In genomic region chr19:47274071-47274890, GRCh38 we compare ENCODE assay signal across 8 cellular contexts. TPM values are rescaled to one million over a fixed set of nuclear protein-coding genes. Genes with fewer than 3 reads are reported as not detected.
DNase-seq lines count a peak whose midpoint lies in the region; ATAC-seq and TF ChIP-seq lines count a peak whose summit lies in the region.

TSS of gene INAFM1 (plus strand) at chr19:47274885. CDS start at chr19:47274920, 35 bp downstream.

- H3K27me3 ChIP-seq in BLaER1, result peaks cover 16% of the 10 kb centered on the region
- H3K27me3 ChIP-seq in HL-60 (ENCODE audit: insufficient read depth, poor library complexity, severe bottlenecking), result no peaks in the 10 kb centered on the region
- no peaks in the 10 kb centered on the region for H3K27me3 ChIP-seq in dorsolateral prefrontal cortex
- no peaks in the 10 kb centered on the region for H3K27me3 ChIP-seq in lower lobe of right lung (ENCODE audit: low read depth)

- H4K20me1 ChIP-seq in BLaER1, result peaks cover 22% of the 10 kb centered on the region

- peaks cover 26% of the 10 kb centered on the region for H3K36me3 ChIP-seq in BLaER1
- H3K36me3 ChIP-seq in lower lobe of right lung, result peaks cover 20% of the 10 kb centered on the region

- intact Hi-C loops in dorsolateral prefrontal cortex (cut with DNase I), result loop anchor here (1.0 to 10.0 kb wide), 2 partner anchors 18 to 241 kb away; partner anchors contain the start of genes CCDC9 (in 1 of the 2) and NAPA (in 1 of the 2)
- intact Hi-C loops in lower lobe of right lung (cut with DNase I), result no loop called here

- H3K4me2 ChIP-seq in BLaER1, result peak within 1 kb of the TSS; percentile 100

- no peaks in the 10 kb centered on the region for H3K9me3 ChIP-seq in BLaER1
- H3K9me3 ChIP-seq in lower lobe of right lung, result no peaks in the 10 kb centered on the region

- ATAC-seq in GM19351 (IDR thresholded peaks at IDR 0.05; ENCODE audit: unreplicated experiment) (peak; percentile 54), lower lobe of right lung (peak; percentile 93 to 95)

- H3K4me1 ChIP-seq in BLaER1 (peaks cover 52% of the 10 kb centered on the region), lower lobe of right lung (peaks cover 26% of the 10 kb centered on the region)

- H3K27ac ChIP-seq in BLaER1, result peak within 1 kb of the TSS; percentile 86
- peak within 1 kb of the TSS; percentile 96 for H3K27ac ChIP-seq in HL-60 (replicated peaks)
- H3K27ac ChIP-seq in dorsolateral prefrontal cortex, result peak within 1 kb of the TSS; percentile 68 to 99 (median 96)
- peak within 1 kb of the TSS; percentile 99 for H3K27ac ChIP-seq in lower lobe of right lung

- H3K4me3 ChIP-seq in BLaER1 (peak within 1 kb of the TSS; percentile 78), HL-60 (replicated peaks; ENCODE audit: insufficient read depth, low read length) (peak within 1 kb of the TSS; percentile 57), dorsolateral prefrontal cortex (peak within 1 kb of the TSS; percentile 62 to 96 (median 81)), lower lobe of right lung (peak within 1 kb of the TSS; percentile 95)

- TF ChIP-seq CTCF in HL-60 (IDR thresholded peaks at IDR 0.05; ENCODE audit: insufficient read depth, low read length) (no peak), dorsolateral prefrontal cortex (IDR thresholded peaks at IDR 0.05 in 54 of 56, conservative IDR thresholded peaks at IDR 0.05 in 2 of 56; ENCODE audit: low read depth in 1 of 56, partially characterized antibody in 56 of 56) (no peak), lower lobe of right lung (IDR thresholded peaks at IDR 0.05) (no peak)

- H3K9ac ChIP-seq in BLaER1, result peak within 1 kb of the TSS; percentile 82

- DNase-seq in HL-60 (ENCODE audit: low read depth in 1 of 2, low spot score in 1 of 2) (peak; percentile 87 to 97), NCI-H82 treated with DMSO at 0.1 percent for 48 hours (lab: John Stamatoyannopoulos, UW; ENCODE audit: unreplicated experiment) (peak; percentile 84), dorsolateral prefrontal cortex (peak; percentile 94 to 98 (median 96)), lower lobe of right lung (peak; percentile 99)
- DNase-seq in activated CD4-positive, alpha-beta T cell treated with anti-CD3 and anti-CD28 coated beads, Interleukin-2, amount 50 U/mL, for 48 hours, result peak; percentile 100
- DNase-seq in stimulated activated CD4-positive, alpha-beta T cell treated with anti-CD3 and anti-CD28 coated beads, Interleukin-4, amount 100 ng/mL, for 48 hours (ENCODE audit: low read depth in 2 of 2), result peak; percentile 100

RNA-seq across cellular contexts. Expression of gene INAFM1, which starts in this region (rescaled TPM):
- total RNA-seq in dorsolateral prefrontal cortex (10 to 100 TPM; 13.1 to 31.8 (median 18.3) TPM), lower lobe of right lung (18.0 TPM)

Comparison
In these comparisons a context has a peak if more than half of its experiments do, and no peak if none do; other contexts are left out.
1. Peak in every context shown above with its lines: DNase-seq, ATAC-seq, H3K4me3 ChIP-seq and H3K27ac ChIP-seq.